Comparison of ENCODE assay signal across 8 cellular contexts in the genomic region with DNA sequence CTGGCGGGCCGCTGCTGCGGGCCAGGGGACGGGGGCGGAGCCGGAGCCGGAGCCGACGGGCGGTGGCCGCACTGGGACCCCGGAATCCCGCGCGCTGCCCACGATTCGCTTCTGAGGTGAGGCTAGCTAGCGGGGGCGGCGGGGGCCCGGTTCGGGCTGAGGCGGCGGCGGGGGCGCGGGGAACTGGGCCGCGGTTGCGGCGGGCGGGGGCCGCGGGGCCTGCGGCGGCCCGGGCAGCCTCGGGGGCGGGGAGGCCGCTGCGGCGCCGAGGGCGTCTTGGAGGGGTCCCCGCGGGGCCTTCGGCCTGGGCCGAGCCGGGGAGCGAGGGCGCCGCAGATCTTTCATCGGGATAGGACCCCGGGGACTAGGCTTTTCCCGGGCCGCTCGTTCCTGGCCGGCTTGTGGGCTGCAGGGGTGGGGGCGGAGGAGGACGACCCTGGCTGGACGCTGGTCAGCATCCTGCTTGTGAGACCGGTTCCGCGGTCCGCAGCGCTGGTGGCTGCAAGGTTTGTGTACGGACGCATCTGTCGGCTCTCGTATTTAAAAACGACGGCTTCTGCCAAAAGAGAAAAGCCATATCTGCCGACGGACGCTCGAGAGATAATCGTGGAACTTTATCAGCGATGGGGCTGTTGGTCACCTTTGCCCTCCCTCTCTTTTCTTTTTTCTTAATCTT. TPM values are rescaled to one million over a fixed set of nuclear protein-coding genes. Genes with fewer than 3 reads are reported as not detected.
DNase-seq lines count a peak whose midpoint lies in the region; TF ChIP-seq lines count a peak whose summit lies in the region.

No MANE protein-coding gene starts in this region.

- under 1% methylated on average over 78 of the region's 78 CpGs for WGBS in thymus

- peak overlapping the region; percentile 65; the same call in 1 of the 2 replicates for H3K27ac ChIP-seq in HEK293 (ENCODE audit: extremely low read depth, low read depth, low read length)
- H3K27ac ChIP-seq in thymus (ENCODE audit: low read depth): peak overlapping the region; percentile 86

- POLR2A ChIA-PET in HEK293 (lab: Yijun Ruan, JAX): interaction anchor here (0.7 kb wide), 1 partner anchor 67 kb away, joined by 4 read pairs; no protein-coding TSS in a partner anchor

- H3K4me3 ChIP-seq in GM08714 (ENCODE audit: low read length) (peak overlapping the region; percentile 92), HEK293 (ENCODE audit: low read depth, low read length) (peak overlapping the region; percentile 83), thymus (ENCODE audit: low read length) (peak overlapping the region; percentile 100)

- CTCF ChIA-PET in HEK293 (lab: Yijun Ruan, JAX): no interaction called here

- TF ChIP-seq CTCF in HEK293 (tag by site-specific recombination; IDR thresholded peaks at IDR 0.05): no peak

- H3K9me3 ChIP-seq in HEK293 (ENCODE audit: control insufficient read depth, insufficient read depth, low read depth, low read length) (no peaks in the 10 kb centered on the region), thymus (ENCODE audit: control insufficient read depth) (peaks cover 1% of the 10 kb centered on the region)

- H3K36me3 ChIP-seq in HEK293 (ENCODE audit: control insufficient read depth in 2 of 2, insufficient read depth in 1 of 2, low read length in 2 of 2): no peaks in the 10 kb centered on the region
- peaks cover 3% of the 10 kb centered on the region for H3K36me3 ChIP-seq in thymus (ENCODE audit: control insufficient read depth, insufficient read depth)

- DNase-seq in dermis blood vessel endothelial cell (peak; percentile 66), lung microvascular endothelial cell (ENCODE audit: low read depth in 2 of 2) (peak; percentile 69 to 75), NCI-H1105 (lab: John Stamatoyannopoulos, UW) (no peak), pons (ENCODE audit: low spot score) (no peak)

- no peaks in the 10 kb centered on the region for H3K27me3 ChIP-seq in thymus (ENCODE audit: control insufficient read depth, insufficient read depth)

- H3K4me1 ChIP-seq in HEK293 (ENCODE audit: control insufficient read depth, insufficient read depth, low read length): no peaks in the 10 kb centered on the region
- H3K4me1 ChIP-seq in thymus (ENCODE audit: control insufficient read depth, insufficient read depth, low read length): peaks cover 11% of the 10 kb centered on the region

TF ChIP-seq in HEK293, 187 proteins besides CTCF, POLR2A, EP300 and RAD21:
- TF ChIP-seq ZNF335 (tag by site-specific recombination; conservative IDR thresholded peaks at IDR 0.05) (peak; percentile 60), ZFP37 (tag by site-specific recombination; IDR thresholded peaks at IDR 0.05) (no peak), ZBTB20 (tag by site-specific recombination; IDR thresholded peaks at IDR 0.05) (peak; percentile 17; the same call in 1 of the 2 replicates), ZBTB7A (tag by site-specific recombination; IDR thresholded peaks at IDR 0.05; ENCODE audit: low read depth) (0 out of 2 replicates have a peak, but pooled peaks have one; percentile 60), ZNF426 (tag by site-specific recombination; IDR thresholded peaks at IDR 0.05) (no peak), ZNF560 (tag by site-specific recombination; IDR thresholded peaks at IDR 0.05; ENCODE audit: borderline replicate concordance) (no peak), EGR2 (tag by site-specific recombination; IDR thresholded peaks at IDR 0.05; ENCODE audit: low read depth) (0 out of 2 replicates have a peak, but pooled peaks have one; percentile 4)
- TF ChIP-seq, protein P1, sequence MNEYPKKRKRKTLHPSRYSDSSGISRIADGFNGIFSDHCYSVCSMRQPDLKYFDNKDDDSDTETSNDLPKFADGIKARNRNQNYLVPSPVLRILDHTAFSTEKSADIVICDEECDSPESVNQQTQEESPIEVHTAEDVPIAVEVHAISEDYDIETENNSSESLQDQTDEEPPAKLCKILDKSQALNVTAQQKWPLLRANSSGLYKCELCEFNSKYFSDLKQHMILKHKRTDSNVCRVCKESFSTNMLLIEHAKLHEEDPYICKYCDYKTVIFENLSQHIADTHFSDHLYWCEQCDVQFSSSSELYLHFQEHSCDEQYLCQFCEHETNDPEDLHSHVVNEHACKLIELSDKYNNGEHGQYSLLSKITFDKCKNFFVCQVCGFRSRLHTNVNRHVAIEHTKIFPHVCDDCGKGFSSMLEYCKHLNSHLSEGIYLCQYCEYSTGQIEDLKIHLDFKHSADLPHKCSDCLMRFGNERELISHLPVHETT (tag by site-specific recombination; IDR thresholded peaks at IDR 0.05): no peak

TF ChIP-seq in PFSK-1, 5 proteins besides CTCF, POLR2A, EP300 and RAD21:
- TF ChIP-seq SIN3A (IDR thresholded peaks at IDR 0.05; ENCODE audit: borderline replicate concordance, insufficient read depth, low read length) (0 out of 2 replicates have a peak, but pooled peaks have one; percentile 40), POLR2AphosphoS5 (IDR thresholded peaks at IDR 0.05; ENCODE audit: low read depth, low read length) (no peak), FOXP2 (optimal IDR thresholded peaks at IDR 0.05; ENCODE audit: borderline replicate concordance, extremely low read depth, extremely low read length, insufficient read depth) (no peak)
- TF ChIP-seq, protein P2, sequence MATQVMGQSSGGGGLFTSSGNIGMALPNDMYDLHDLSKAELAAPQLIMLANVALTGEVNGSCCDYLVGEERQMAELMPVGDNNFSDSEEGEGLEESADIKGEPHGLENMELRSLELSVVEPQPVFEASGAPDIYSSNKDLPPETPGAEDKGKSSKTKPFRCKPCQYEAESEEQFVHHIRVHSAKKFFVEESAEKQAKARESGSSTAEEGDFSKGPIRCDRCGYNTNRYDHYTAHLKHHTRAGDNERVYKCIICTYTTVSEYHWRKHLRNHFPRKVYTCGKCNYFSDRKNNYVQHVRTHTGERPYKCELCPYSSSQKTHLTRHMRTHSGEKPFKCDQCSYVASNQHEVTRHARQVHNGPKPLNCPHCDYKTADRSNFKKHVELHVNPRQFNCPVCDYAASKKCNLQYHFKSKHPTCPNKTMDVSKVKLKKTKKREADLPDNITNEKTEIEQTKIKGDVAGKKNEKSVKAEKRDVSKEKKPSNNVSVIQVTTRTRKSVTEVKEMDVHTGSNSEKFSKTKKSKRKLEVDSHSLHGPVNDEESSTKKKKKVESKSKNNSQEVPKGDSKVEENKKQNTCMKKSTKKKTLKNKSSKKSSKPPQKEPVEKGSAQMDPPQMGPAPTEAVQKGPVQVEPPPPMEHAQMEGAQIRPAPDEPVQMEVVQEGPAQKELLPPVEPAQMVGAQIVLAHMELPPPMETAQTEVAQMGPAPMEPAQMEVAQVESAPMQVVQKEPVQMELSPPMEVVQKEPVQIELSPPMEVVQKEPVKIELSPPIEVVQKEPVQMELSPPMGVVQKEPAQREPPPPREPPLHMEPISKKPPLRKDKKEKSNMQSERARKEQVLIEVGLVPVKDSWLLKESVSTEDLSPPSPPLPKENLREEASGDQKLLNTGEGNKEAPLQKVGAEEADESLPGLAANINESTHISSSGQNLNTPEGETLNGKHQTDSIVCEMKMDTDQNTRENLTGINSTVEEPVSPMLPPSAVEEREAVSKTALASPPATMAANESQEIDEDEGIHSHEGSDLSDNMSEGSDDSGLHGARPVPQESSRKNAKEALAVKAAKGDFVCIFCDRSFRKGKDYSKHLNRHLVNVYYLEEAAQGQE (IDR thresholded peaks at IDR 0.05; ENCODE audit: insufficient read depth in 1 of 2, low read depth in 2 of 2, low read length in 2 of 2): no peak

RNA-seq across cellular contexts. Expression of a gene that starts 0.4 kb away (rescaled TPM):
- 83.5 TPM for polyA plus RNA-seq in PFSK-1 (2012; ENCODE audit: insufficient read length, low read depth)
- total RNA-seq in dermis blood vessel endothelial cell (168 and 270 TPM in 2 replicates), lung microvascular endothelial cell (129 and 156 TPM in 2 replicates)
- polyA plus RNA-seq in thymus: 247 TPM

RNA-seq across cellular contexts. Expression of a gene that starts 51.2 kb away (rescaled TPM):
- 42.8 TPM for polyA plus RNA-seq in PFSK-1 (2012; ENCODE audit: insufficient read length, low read depth)
- total RNA-seq in dermis blood vessel endothelial cell (26.4 and 29.6 TPM in 2 replicates), lung microvascular endothelial cell (12.2 and 14.5 TPM in 2 replicates)
- polyA plus RNA-seq in thymus: 43.9 TPM

Comparison
In these comparisons a context has a peak if more than half of its experiments do, and no peak if none do; other contexts are left out.
1. DNase-seq: peak in dermis blood vessel endothelial cell (single experiment) and lung microvascular endothelial cell (2 of 2); none in NCI-H1105 (single experiment) and pons (single experiment).
2. Peak in every context shown above with its lines, with median percentiles within 50 percentile points of each other: H3K4me3 ChIP-seq.